25 cellular contexts compared by ENCODE assay signal in genomic region chr1:161779393-161779792, GRCh38. TPM values are rescaled to one million over a fixed set of nuclear protein-coding genes. Genes with fewer than 3 reads are reported as not detected.
"Had no signal": no experiment of that assay in that cellular context is flagged by ENCODE, and none has a peak within 500 bp of the region (broad histone marks: within the 10 kb centered on the region; RNA-seq: fewer than 3 reads in every experiment).

No MANE protein-coding gene starts in this region.

- H3K27ac Mint-ChIP-seq: activated CD4-positive, alpha-beta memory T cell treated with anti-CD3 and anti-CD28 coated beads, Interleukin-2, amount 10 ng/mL, durations not matched to agents 7 days and 5 days; activated CD8-positive, alpha-beta memory T cell treated with anti-CD3 and anti-CD28 coated beads, Interleukin-2, amount 10 ng/mL, durations not matched to agents 7 days and 5 days; activated naive CD8-positive, alpha-beta T cell treated with anti-CD3 and anti-CD28 coated beads, Interleukin-2, amount 10 ng/mL, durations not matched to agents 7 days and 5 days; activated T-helper 17 cell treated with anti-CD3 and anti-CD28 coated beads, Interleukin-2, amount 50 U/mL, for 72 hours; natural killer cell; stimulated activated effector memory CD8-positive, alpha-beta T cell treated with anti-CD3 and anti-CD28 coated beads, Interleukin-12 subunit alpha, Interleukin-12 subunit beta, amount 100 ng/mL, for 72 hours had no signal

- H3K36me3 ChIP-seq: brain microvascular endothelial cell, colonic mucosa had no signal

- H3K27me3 ChIP-seq: brain microvascular endothelial cell, colonic mucosa, pancreas, upper lobe of left lung had no signal

- FAIRE-seq: frontal cortex, kidney, pancreas had no signal

- H3K27ac ChIP-seq: brain microvascular endothelial cell, colonic mucosa, pancreas, thoracic aorta, upper lobe of left lung had no signal

- ATAC-seq: activated CD8-positive, alpha-beta memory T cell treated with anti-CD3 and anti-CD28 coated beads, Interleukin-2, amount 10 ng/mL, durations not matched to agents 7 days and 5 days; activated T-helper 17 cell treated with anti-CD3 and anti-CD28 coated beads, Interleukin-2, amount 50 U/mL, for 72 hours; left lobe of liver; natural killer cell; pancreas; sciatic nerve; stimulated activated effector memory CD8-positive, alpha-beta T cell treated with anti-CD3 and anti-CD28 coated beads, Interleukin-12 subunit alpha, Interleukin-12 subunit beta, amount 100 ng/mL, for 72 hours had no signal

- H3K4me3 Mint-ChIP-seq: activated CD4-positive, alpha-beta memory T cell treated with anti-CD3 and anti-CD28 coated beads, Interleukin-2, amount 10 ng/mL, durations not matched to agents 7 days and 5 days; activated CD8-positive, alpha-beta memory T cell treated with anti-CD3 and anti-CD28 coated beads, Interleukin-2, amount 10 ng/mL, durations not matched to agents 7 days and 5 days; activated naive CD8-positive, alpha-beta T cell treated with anti-CD3 and anti-CD28 coated beads, Interleukin-2, amount 10 ng/mL, durations not matched to agents 7 days and 5 days; activated T-helper 17 cell treated with anti-CD3 and anti-CD28 coated beads, Interleukin-2, amount 50 U/mL, for 72 hours; natural killer cell; stimulated activated effector memory CD8-positive, alpha-beta T cell treated with anti-CD3 and anti-CD28 coated beads, Interleukin-12 subunit alpha, Interleukin-12 subunit beta, amount 100 ng/mL, for 72 hours had no signal

- H3K27me3 Mint-ChIP-seq: activated CD4-positive, alpha-beta memory T cell treated with anti-CD3 and anti-CD28 coated beads, Interleukin-2, amount 10 ng/mL, durations not matched to agents 7 days and 5 days; activated CD8-positive, alpha-beta memory T cell treated with anti-CD3 and anti-CD28 coated beads, Interleukin-2, amount 10 ng/mL, durations not matched to agents 7 days and 5 days; activated naive CD8-positive, alpha-beta T cell treated with anti-CD3 and anti-CD28 coated beads, Interleukin-2, amount 10 ng/mL, durations not matched to agents 7 days and 5 days; activated T-helper 17 cell treated with anti-CD3 and anti-CD28 coated beads, Interleukin-2, amount 50 U/mL, for 72 hours had no signal

- DNase-seq: activated CD4-positive, alpha-beta memory T cell treated with anti-CD3 and anti-CD28 coated beads, Interleukin-2, amount 10 ng/mL, durations not matched to agents 7 days and 5 days; activated CD4-positive, alpha-beta T cell treated with anti-CD3 and anti-CD28 coated beads for 48 hours; activated CD4-positive, CD25-positive, alpha-beta regulatory T cell; activated CD8-positive, alpha-beta memory T cell treated with anti-CD3 and anti-CD28 coated beads, Interleukin-2, amount 10 ng/mL, durations not matched to agents 7 days and 5 days; activated naive CD4-positive, alpha-beta T cell treated with Interleukin-2 at 50 U/mL for 16 hours; activated naive CD8-positive, alpha-beta T cell treated with anti-CD3 and anti-CD28 coated beads, Interleukin-2, amount 10 ng/mL, durations not matched to agents 7 days and 5 days; activated T-cell treated with anti-CD3 and anti-CD28 coated beads, Interleukin-2, amount 50 U/mL, for 1 hour; aorta; brain microvascular endothelial cell; central memory CD4-positive, alpha-beta T cell; colonic mucosa; head of caudate nucleus; kidney; natural killer cell; pancreas; stimulated activated CD4-positive, alpha-beta T cell treated with anti-CD3 and anti-CD28 coated beads, Interleukin-4, amount 100 ng/mL, for 24 hours; upper lobe of left lung had no signal

- H3K9me3 ChIP-seq: colonic mucosa, pancreas, thoracic aorta, upper lobe of left lung had no signal

- H3K9me3 Mint-ChIP-seq: activated CD4-positive, alpha-beta memory T cell treated with anti-CD3 and anti-CD28 coated beads, Interleukin-2, amount 10 ng/mL, durations not matched to agents 7 days and 5 days; activated naive CD8-positive, alpha-beta T cell treated with anti-CD3 and anti-CD28 coated beads, Interleukin-2, amount 10 ng/mL, durations not matched to agents 7 days and 5 days; activated T-helper 17 cell treated with anti-CD3 and anti-CD28 coated beads, Interleukin-2, amount 50 U/mL, for 72 hours; natural killer cell; stimulated activated effector memory CD8-positive, alpha-beta T cell treated with anti-CD3 and anti-CD28 coated beads, Interleukin-12 subunit alpha, Interleukin-12 subunit beta, amount 100 ng/mL, for 72 hours had no signal

- H3K4me1 ChIP-seq: colonic mucosa, pancreas had no signal

- H3K4me2 ChIP-seq: smooth muscle cell had no signal

- H3K4me3 ChIP-seq: colonic mucosa, lung, pancreas, smooth muscle cell, thoracic aorta, upper lobe of left lung had no signal

- H3K4me1 Mint-ChIP-seq: activated CD8-positive, alpha-beta memory T cell treated with anti-CD3 and anti-CD28 coated beads, Interleukin-2, amount 10 ng/mL, durations not matched to agents 7 days and 5 days; stimulated activated effector memory CD8-positive, alpha-beta T cell treated with anti-CD3 and anti-CD28 coated beads, Interleukin-12 subunit alpha, Interleukin-12 subunit beta, amount 100 ng/mL, for 72 hours had no signal

RNA-seq across cellular contexts. Expression of gene FCRLB, which starts 58.0 kb away (rescaled TPM):
- total RNA-seq: activated T-helper 17 cell treated with anti-CD3 and anti-CD28 coated beads, Interleukin-2, amount 50 U/mL, for 72 hours had no signal
